11 cellular contexts compared by ENCODE assay signal in genomic region chr1:212752934-212753497, GRCh38. TPM values are rescaled to one million over a fixed set of nuclear protein-coding genes. Genes with fewer than 3 reads are reported as not detected.
DNase-seq lines count a peak whose midpoint lies in the region; ATAC-seq, FAIRE-seq and TF ChIP-seq lines count a peak whose summit lies in the region.
"Had no signal": no experiment of that assay in that cellular context is flagged by ENCODE, and none has a peak within 500 bp of the region (broad histone marks: within the 10 kb centered on the region; RNA-seq: fewer than 3 reads in every experiment).

No MANE protein-coding gene starts in this region.

- TF ChIP-seq POLR2A in H54 (IDR thresholded peaks at IDR 0.05; ENCODE audit: low read depth, low read length) = no peak

- POLR2A ChIA-PET in naive thymus-derived CD8-positive, alpha-beta T cell (lab: Charles Lee) = interaction anchor here (0.6 kb wide), 1 partner anchor 275 kb away, joined by 3 read pairs; no protein-coding TSS in a partner anchor

- peak; percentile 25 for DNase-seq in ELR (ENCODE audit: low read depth)
- no peak for DNase-seq in H54 (ENCODE audit: insufficient read length, low spot score)
- DNase-seq in activated naive CD4-positive, alpha-beta T cell treated with anti-CD3 and anti-CD28 coated beads, Interleukin-2, amount 50 U/mL, for 72 hours (ENCODE audit: low spot score in 2 of 2) = no peak
- peak in 1 of 10 donors; percentile 1 for DNase-seq in naive thymus-derived CD8-positive, alpha-beta T cell
- no peak for DNase-seq in stimulated activated CD4-positive, alpha-beta T cell treated with anti-CD3 and anti-CD28 coated beads, Interleukin-12 subunit alpha, Interleukin-12 subunit beta, amount 100 ng/mL, for 4 hours
- no peak for DNase-seq in NCI-H524 (lab: John Stamatoyannopoulos, UW)
- DNase-seq in RKO (ENCODE audit: low spot score) = no peak
- DNase-seq in GOT3 (lab: John Stamatoyannopoulos, UW) = no peak
- DNase-seq: pancreas had no signal

- no peaks in the 10 kb centered on the region for H3K9me3 Mint-ChIP-seq in activated naive CD4-positive, alpha-beta T cell treated with anti-CD3 and anti-CD28 coated beads, Interleukin-2, amount 50 U/mL, for 72 hours
- no peaks in the 10 kb centered on the region for H3K9me3 Mint-ChIP-seq in naive thymus-derived CD8-positive, alpha-beta T cell
- H3K9me3 Mint-ChIP-seq: type B pancreatic cell had no signal

- no peaks in the 10 kb centered on the region for H3K27me3 Mint-ChIP-seq in naive thymus-derived CD8-positive, alpha-beta T cell
- H3K27me3 Mint-ChIP-seq: type B pancreatic cell had no signal

- ATAC-seq in activated naive CD4-positive, alpha-beta T cell treated with anti-CD3 and anti-CD28 coated beads, Interleukin-2, amount 50 U/mL, for 72 hours = peak; percentile 51 to 65
- ATAC-seq in naive thymus-derived CD8-positive, alpha-beta T cell = peak in 1 of 2 donors; percentile 34

- peak; percentile 15 for FAIRE-seq in H54 (lab: Jason Lieb, UNC)
- FAIRE-seq: endothelial cell of umbilical vein, pancreas had no signal

- H3K27ac Mint-ChIP-seq in activated naive CD4-positive, alpha-beta T cell treated with anti-CD3 and anti-CD28 coated beads, Interleukin-2, amount 50 U/mL, for 72 hours = no peak overlapping the region
- peak overlapping the region; percentile 54 to 88 (median 80) for H3K27ac Mint-ChIP-seq in naive thymus-derived CD8-positive, alpha-beta T cell
- H3K27ac Mint-ChIP-seq: type B pancreatic cell had no signal

- no peaks in the 10 kb centered on the region for H3K36me3 Mint-ChIP-seq in activated naive CD4-positive, alpha-beta T cell treated with anti-CD3 and anti-CD28 coated beads, Interleukin-2, amount 50 U/mL, for 72 hours
- peaks cover 0 to 5% (median 0%) of the 10 kb centered on the region in 3 donors for H3K36me3 Mint-ChIP-seq in naive thymus-derived CD8-positive, alpha-beta T cell

- H3K4me3 Mint-ChIP-seq in naive thymus-derived CD8-positive, alpha-beta T cell = peak overlapping the region; percentile 10 to 77 (median 48)
- H3K4me3 Mint-ChIP-seq: type B pancreatic cell had no signal

- peaks cover 35 to 62% (median 54%) of the 10 kb centered on the region in 4 donors for H3K4me1 Mint-ChIP-seq in naive thymus-derived CD8-positive, alpha-beta T cell

RNA-seq across cellular contexts. Expression of gene NSL1, which starts 38.6 kb away (rescaled TPM):
- total RNA-seq in activated naive CD4-positive, alpha-beta T cell treated with anti-CD3 and anti-CD28 coated beads, Interleukin-2, amount 50 U/mL, for 72 hours = 10 to 100 TPM; 27.8 to 33.8 TPM
- total RNA-seq in naive thymus-derived CD8-positive, alpha-beta T cell = 10 to 100 TPM; 38.1 to 41.0 TPM
- polyA plus RNA-seq in naive thymus-derived CD8-positive, alpha-beta T cell = 10 to 100 TPM; 54.8 to 74.2 (median 65.3) TPM

RNA-seq across cellular contexts. Expression of gene TATDN3, which starts 38.7 kb away (rescaled TPM):
- total RNA-seq in activated naive CD4-positive, alpha-beta T cell treated with anti-CD3 and anti-CD28 coated beads, Interleukin-2, amount 50 U/mL, for 72 hours = 10 to 100 TPM; 12.2 to 12.9 TPM
- total RNA-seq in naive thymus-derived CD8-positive, alpha-beta T cell = 10 to 100 TPM; 17.0 to 21.4 TPM
- 10 to 100 TPM; 15.6 to 20.8 (median 18.0) TPM for polyA plus RNA-seq in naive thymus-derived CD8-positive, alpha-beta T cell

RNA-seq across cellular contexts. Expression of gene BATF3, which starts 53.4 kb away (rescaled TPM):
- total RNA-seq in activated naive CD4-positive, alpha-beta T cell treated with anti-CD3 and anti-CD28 coated beads, Interleukin-2, amount 50 U/mL, for 72 hours = 10 to 100 TPM; 14.0 to 31.4 TPM
- 1 to 10 TPM in 1 of 2 experiments, under 1 TPM in 1; 0.29 to 1.2 TPM for total RNA-seq in naive thymus-derived CD8-positive, alpha-beta T cell
- polyA plus RNA-seq in naive thymus-derived CD8-positive, alpha-beta T cell = under 1 TPM in 2 of 3 donors, not detected in 1; 0.47 to 0.56 TPM

Comparison
In these comparisons a context has a peak if more than half of its experiments do, and no peak if none do; other contexts are left out.
1. H3K27ac Mint-ChIP-seq: peak in naive thymus-derived CD8-positive, alpha-beta T cell (10 of 10); none in activated naive CD4-positive, alpha-beta T cell treated with anti-CD3 and anti-CD28 coated beads, Interleukin-2, amount 50 U/mL, for 72 hours (0 of 2).
2. RNA of gene BATF3, which starts 53.4 kb away (total RNA-seq): 14.0 to 31.4 TPM in activated naive CD4-positive, alpha-beta T cell treated with anti-CD3 and anti-CD28 coated beads, Interleukin-2, amount 50 U/mL, for 72 hours; 0.29 to 1.2 TPM in naive thymus-derived CD8-positive, alpha-beta T cell; every median in the first group is over 4 times any median in the second.